8 cellular contexts compared by ENCODE assay signal in genomic region chr2:88669371-88670214, GRCh38. TPM values are rescaled to one million over a fixed set of nuclear protein-coding genes. Genes with fewer than 3 reads are reported as not detected.
DNase-seq lines count a peak whose midpoint lies in the region; ATAC-seq and TF ChIP-seq lines count a peak whose summit lies in the region.

No MANE protein-coding gene starts in this region.

- CTCF ChIA-PET in activated B cell treated with CpG ODN at 0.5 μM for 24 hours (lab: Charles Lee): interaction anchor here (0.7 to 9.9 kb wide), 23 partner anchors 9 to 609 kb away, joined by 3 to 281 read pairs (median 4); partner anchors contain the start of gene RPIA

- H3K27me3 ChIP-seq in gastroesophageal sphincter (no peaks in the 10 kb centered on the region), gastrocnemius medialis (no peaks in the 10 kb centered on the region)

- ATAC-seq in GM21786 (IDR thresholded peaks at IDR 0.05; ENCODE audit: unreplicated experiment) (peak; percentile 67), activated B cell treated with CpG ODN at 0.5 μM for 24 hours (ENCODE audit: low read depth) (peak; percentile 88), gastroesophageal sphincter (no peak), gastrocnemius medialis (peak; percentile 83 to 93)

- in situ Hi-C loops in gastrocnemius medialis (cut with MboI; ENCODE audit: low sequenced_read_pairs in 4 of 4): loop anchor here (5.0 to 25.0 kb wide), 3 partner anchors 42 to 607 kb away; partner anchors contain the start of genes EIF2AK3 (in 2 of the 4), KRCC1 (in 1 of the 4) and SMYD1 (in 1 of the 4)

- no peak overlapping the region for H3K27ac ChIP-seq in gastroesophageal sphincter
- peak overlapping the region in 1 of 4 donors; percentile 39 for H3K27ac ChIP-seq in gastrocnemius medialis

- no peaks in the 10 kb centered on the region for H3K9me3 ChIP-seq in gastroesophageal sphincter
- H3K9me3 ChIP-seq in gastrocnemius medialis: no peaks in the 10 kb centered on the region

- H3K36me3 Mint-ChIP-seq in activated B cell treated with CpG ODN at 0.5 μM for 24 hours (ENCODE audit: low read depth): no peaks in the 10 kb centered on the region

- H3K4me3 Mint-ChIP-seq in activated B cell treated with CpG ODN at 0.5 μM for 24 hours: no peak overlapping the region

- TF ChIP-seq CTCF in LNCAP (IDR thresholded peaks at IDR 0.05): peak; percentile 62
- no peak for TF ChIP-seq CTCF in activated B cell treated with CpG ODN at 0.5 μM for 24 hours (IDR thresholded peaks at IDR 0.05)
- peak in 3 of 4 experiments; percentile 24 to 53 (median 49) for TF ChIP-seq CTCF in gastroesophageal sphincter (IDR thresholded peaks at IDR 0.05)
- TF ChIP-seq CTCF in gastrocnemius medialis (IDR thresholded peaks at IDR 0.05 in 4 of 5, conservative IDR thresholded peaks at IDR 0.05 in 1 of 5): peak; percentile 64 to 79 (median 72)

- no peak overlapping the region for H3K4me3 ChIP-seq in gastroesophageal sphincter
- no peak overlapping the region for H3K4me3 ChIP-seq in gastrocnemius medialis

- TF ChIP-seq EP300 in gastroesophageal sphincter (IDR thresholded peaks at IDR 0.05): no peak

- POLR2A ChIA-PET in activated B cell treated with CpG ODN at 0.5 μM for 24 hours (lab: Charles Lee): interaction anchor here (1.4 to 1.8 kb wide), 2 partner anchors 42 to 80 kb away, joined by 4 to 8 read pairs; partner anchors contain the start of gene EIF2AK3

- H3K27me3 Mint-ChIP-seq in activated B cell treated with CpG ODN at 0.5 μM for 24 hours: no peaks in the 10 kb centered on the region

- WGBS in gastroesophageal sphincter (ENCODE audit: low coverage in 1 of 2), 2 donors: 59 to 63% methylated on average over 6 of the region's 6 CpGs

- peaks cover 5% of the 10 kb centered on the region for H3K4me1 Mint-ChIP-seq in activated B cell treated with CpG ODN at 0.5 μM for 24 hours

- no peaks in the 10 kb centered on the region for H3K9me3 Mint-ChIP-seq in activated B cell treated with CpG ODN at 0.5 μM for 24 hours

- no peak overlapping the region for H3K27ac Mint-ChIP-seq in activated B cell treated with CpG ODN at 0.5 μM for 24 hours

- DNase-seq in 8988T (peak; percentile 25), DMS53 (lab: John Stamatoyannopoulos, UW) (peak; percentile 88), activated B cell treated with CpG ODN at 0.5 μM for 24 hours (no peak), gastrocnemius medialis (no peak), T-helper 9 cell (no peak)

- H3K4me1 ChIP-seq in gastroesophageal sphincter (peaks cover 0 to 6% (median 0%) of the 10 kb centered on the region in 3 donors), gastrocnemius medialis (peaks cover 4 to 6% of the 10 kb centered on the region in 2 donors)

- TF ChIP-seq POLR2A in gastroesophageal sphincter (IDR thresholded peaks at IDR 0.05) (no peak), gastrocnemius medialis (IDR thresholded peaks at IDR 0.05) (no peak)

- intact Hi-C loops in activated B cell treated with CpG ODN at 0.5 μM for 24 hours (cut with micrococcal nuclease): loop anchor here (1.0 to 2.0 kb wide), 3 partner anchors 42 to 479 kb away; partner anchors contain the start of gene EIF2AK3
- intact Hi-C loops in gastrocnemius medialis (cut with DNase I; ENCODE audit: low total_unique reads): loop anchor here (1.0 to 10.0 kb wide), 3 partner anchors 43 to 495 kb away; partner anchors contain the start of genes EIF2AK3 and THNSL2

- H3K36me3 ChIP-seq in gastroesophageal sphincter: no peaks in the 10 kb centered on the region
- H3K36me3 ChIP-seq in gastrocnemius medialis: no peaks in the 10 kb centered on the region

RNA-seq across cellular contexts. Expression of gene RPIA, which starts 21.9 kb away (rescaled TPM):
- total RNA-seq in activated B cell treated with CpG ODN at 0.5 μM for 24 hours: 34.9 and 35.9 TPM in 2 replicates
- total RNA-seq in gastroesophageal sphincter: 1 to 10 TPM; 4.4 to 7.7 (median 6.6) TPM
- total RNA-seq in gastrocnemius medialis: 1 to 10 TPM; 3.3 to 6.8 (median 5.9) TPM

RNA-seq across cellular contexts. Expression of gene EIF2AK3, which starts 42.3 kb away (rescaled TPM):
- total RNA-seq in activated B cell treated with CpG ODN at 0.5 μM for 24 hours (28.2 and 28.6 TPM in 2 replicates), gastroesophageal sphincter (10 to 100 TPM in 3 of 4 donors, 1 to 10 TPM in 1; 9.6 to 22.0 (median 14.7) TPM), gastrocnemius medialis (10 to 100 TPM in 2 of 4 donors, 1 to 10 TPM in 2; 5.9 to 20.1 (median 9.8) TPM)

Comparison
In these comparisons a context has a peak if more than half of its experiments do, and no peak if none do; other contexts are left out.
1. DNase-seq: peak in 8988T (single experiment) and DMS53 (single experiment); none in activated B cell treated with CpG ODN at 0.5 μM for 24 hours (single experiment), gastrocnemius medialis (0 of 2) and T-helper 9 cell (single experiment).